Comparison of ENCODE assay signal across 9 cellular contexts in genomic region chr17:45320931-45321461, GRCh38. TPM values are rescaled to one million over a fixed set of nuclear protein-coding genes. Genes with fewer than 3 reads are reported as not detected.
DNase-seq lines count a peak whose midpoint lies in the region; ATAC-seq and TF ChIP-seq lines count a peak whose summit lies in the region.
"Had no signal": no experiment of that assay in that cellular context is flagged by ENCODE, and none has a peak within 500 bp of the region (broad histone marks: within the 10 kb centered on the region; RNA-seq: fewer than 3 reads in every experiment).

No MANE protein-coding gene starts in this region.

- CTCF ChIA-PET in CD4-positive, alpha-beta T cell (lab: Charles Lee): interaction anchor here (1.6 kb wide), 1 partner anchor 44 kb away, joined by 4 read pairs; no protein-coding TSS in a partner anchor

- H3K27me3 Mint-ChIP-seq in CD4-positive, alpha-beta T cell: no peaks in the 10 kb centered on the region
- no peaks in the 10 kb centered on the region for H3K27me3 Mint-ChIP-seq in central memory CD8-positive, alpha-beta T cell
- H3K27me3 Mint-ChIP-seq in nephron (ENCODE audit: low read depth): peaks cover 16% of the 10 kb centered on the region

- no peak overlapping the region for H3K4me3 ChIP-seq in MG63
- no peak overlapping the region for H3K4me3 ChIP-seq in psoas muscle
- no peak overlapping the region for H3K4me3 ChIP-seq in ovary
- H3K4me3 ChIP-seq: dorsolateral prefrontal cortex had no signal

- H3K27ac ChIP-seq in CD4-positive, alpha-beta T cell (ENCODE audit: low read depth, low read length): no peak overlapping the region
- H3K27ac ChIP-seq in psoas muscle (no peak overlapping the region), ovary (no peak overlapping the region)

- peaks cover 6% of the 10 kb centered on the region for H3K36me3 Mint-ChIP-seq in CD4-positive, alpha-beta T cell (ENCODE audit: low read depth)
- peaks cover 9% of the 10 kb centered on the region for H3K36me3 Mint-ChIP-seq in central memory CD8-positive, alpha-beta T cell (ENCODE audit: insufficient read depth)
- no peaks in the 10 kb centered on the region for H3K36me3 Mint-ChIP-seq in nephron (ENCODE audit: low read depth)

- no peaks in the 10 kb centered on the region for H3K9me3 ChIP-seq in CD4-positive, alpha-beta T cell (ENCODE audit: control insufficient read depth, low read length)
- H3K9me3 ChIP-seq in MG63 (no peaks in the 10 kb centered on the region), psoas muscle (no peaks in the 10 kb centered on the region), ovary (no peaks in the 10 kb centered on the region)

- no peak for TF ChIP-seq EP300 in ovary (IDR thresholded peaks at IDR 0.05)

- intact Hi-C loops in CD4-positive, alpha-beta T cell (cut with DNase I, micrococcal nuclease): no loop called here
- intact Hi-C loops in psoas muscle (cut with DNase I): no loop called here
- intact Hi-C loops in ovary (cut with DNase I): no loop called here

- TF ChIP-seq POLR2A in ovary (IDR thresholded peaks at IDR 0.05): no peak

- peaks cover 10% of the 10 kb centered on the region for H3K4me1 ChIP-seq in psoas muscle
- no peaks in the 10 kb centered on the region for H3K4me1 ChIP-seq in ovary (ENCODE audit: insufficient read depth)

- H3K27ac Mint-ChIP-seq in CD4-positive, alpha-beta T cell: peak overlapping the region; percentile 19
- H3K27ac Mint-ChIP-seq in central memory CD8-positive, alpha-beta T cell (ENCODE audit: low read depth): peak overlapping the region; percentile 66
- H3K27ac Mint-ChIP-seq in nephron: peak overlapping the region; percentile 79 to 87 (median 85)

- no peak for DNase-seq in CD4-positive, alpha-beta T cell
- DNase-seq in MG63 (peak; percentile 74), Ammon's horn (ENCODE audit: low spot score) (no peak), NCI-H774 (lab: John Stamatoyannopoulos, UW) (no peak), psoas muscle (no peak), ovary (no peak)
- DNase-seq in central memory CD8-positive, alpha-beta T cell (ENCODE audit: low spot score in 2 of 2): no peak

- H3K9me3 Mint-ChIP-seq in CD4-positive, alpha-beta T cell: no peaks in the 10 kb centered on the region
- no peaks in the 10 kb centered on the region for H3K9me3 Mint-ChIP-seq in central memory CD8-positive, alpha-beta T cell
- H3K9me3 Mint-ChIP-seq in nephron: no peaks in the 10 kb centered on the region

- peak overlapping the region; percentile 20 for H3K4me3 Mint-ChIP-seq in CD4-positive, alpha-beta T cell
- no peak overlapping the region for H3K4me3 Mint-ChIP-seq in central memory CD8-positive, alpha-beta T cell
- peak overlapping the region in 1 of 3 experiments; percentile 36 for H3K4me3 Mint-ChIP-seq in nephron

- peaks cover 57% of the 10 kb centered on the region for H3K4me1 Mint-ChIP-seq in CD4-positive, alpha-beta T cell (ENCODE audit: low read depth)
- H3K4me1 Mint-ChIP-seq in central memory CD8-positive, alpha-beta T cell: peaks cover 49% of the 10 kb centered on the region
- H3K4me1 Mint-ChIP-seq in nephron: peaks cover 36% of the 10 kb centered on the region

- POLR2A ChIA-PET in CD4-positive, alpha-beta T cell (lab: Charles Lee): interaction anchor here (0.5 to 1.1 kb wide), 2 partner anchors 43 to 102 kb away, joined by 3 read pairs; no protein-coding TSS in a partner anchor

- WGBS in psoas muscle, 3 donors: 28 to 45% (median 42%) methylated on average over 1 of the region's 1 CpG
- WGBS in ovary, 3 donors: 12 to 22% (median 17%) methylated on average over 1 of the region's 1 CpG

- H3K36me3 ChIP-seq in MG63 (peaks cover 4% of the 10 kb centered on the region; the same call in 1 of the 2 replicates), psoas muscle (ENCODE audit: insufficient read depth in 1 of 2, low read depth in 1 of 2) (no peaks in the 10 kb centered on the region), ovary (no peaks in the 10 kb centered on the region)

- no peak for ATAC-seq in CD4-positive, alpha-beta T cell (ENCODE audit: poor library complexity)
- ATAC-seq in central memory CD8-positive, alpha-beta T cell (replicated peaks; ENCODE audit: extremely low read depth, poor library complexity, severe bottlenecking): no peak
- ATAC-seq in psoas muscle: no peak

- no peaks in the 10 kb centered on the region for H3K27me3 ChIP-seq in CD4-positive, alpha-beta T cell (ENCODE audit: control insufficient read depth, insufficient read depth, low read length)
- H3K27me3 ChIP-seq in MG63 (no peaks in the 10 kb centered on the region), psoas muscle (ENCODE audit: insufficient read depth in 3 of 3, low read length in 2 of 3) (no peaks in the 10 kb centered on the region), ovary (no peaks in the 10 kb centered on the region)
- H3K27me3 ChIP-seq: dorsolateral prefrontal cortex had no signal

- no peak for TF ChIP-seq CTCF in CD4-positive, alpha-beta T cell (IDR thresholded peaks at IDR 0.05)
- TF ChIP-seq CTCF in nephron (IDR thresholded peaks at IDR 0.05; ENCODE audit: unreplicated experiment in 3 of 3) (no peak), psoas muscle (IDR thresholded peaks at IDR 0.05) (no peak), ovary (IDR thresholded peaks at IDR 0.05) (no peak)

RNA-seq across cellular contexts. Expression of gene MAP3K14, which starts 4.2 kb away (rescaled TPM):
- total RNA-seq in CD4-positive, alpha-beta T cell: 10 to 100 TPM; 41.4 to 46.5 TPM
- total RNA-seq in MG63 (2014; rRNA removed; shearing (Covaris generic); ENCODE audit: low replicate concordance): 13.4 and 18.7 TPM in 2 replicates
- 10 to 100 TPM; 21.8 to 53.5 (median 30.1) TPM for total RNA-seq in psoas muscle
- 10 to 100 TPM; 12.4 to 28.1 (median 24.6) TPM for polyA plus RNA-seq in psoas muscle
- total RNA-seq in ovary: 10 to 100 TPM in 6 of 7 donors, 1 to 10 TPM in 1; 4.1 to 19.8 (median 13.0) TPM
- polyA plus RNA-seq in ovary: 1 to 10 TPM; 2.4 to 7.0 TPM

RNA-seq across cellular contexts. Expression of gene SPATA32, which starts 59.1 kb away (rescaled TPM):
- under 1 TPM; 0.20 to 0.27 TPM for total RNA-seq in CD4-positive, alpha-beta T cell
- total RNA-seq in MG63 (2014; rRNA removed; shearing (Covaris generic); ENCODE audit: low replicate concordance): not detected in 2 replicates
- total RNA-seq in psoas muscle (under 1 TPM in 1 of 4 donors, not detected in 3; 0.11 TPM), ovary (under 1 TPM in 1 of 7 donors, not detected in 6; 0.12 TPM)
- polyA plus RNA-seq in psoas muscle (not detected), ovary (not detected)

Comparison
In these comparisons a context has a peak if more than half of its experiments do, and no peak if none do; other contexts are left out.
1. H3K27ac Mint-ChIP-seq: peak in every context shown above with its lines; median percentile 85 in nephron; 66 in central memory CD8-positive, alpha-beta T cell; 19 in CD4-positive, alpha-beta T cell.